In the genomic region with DNA sequence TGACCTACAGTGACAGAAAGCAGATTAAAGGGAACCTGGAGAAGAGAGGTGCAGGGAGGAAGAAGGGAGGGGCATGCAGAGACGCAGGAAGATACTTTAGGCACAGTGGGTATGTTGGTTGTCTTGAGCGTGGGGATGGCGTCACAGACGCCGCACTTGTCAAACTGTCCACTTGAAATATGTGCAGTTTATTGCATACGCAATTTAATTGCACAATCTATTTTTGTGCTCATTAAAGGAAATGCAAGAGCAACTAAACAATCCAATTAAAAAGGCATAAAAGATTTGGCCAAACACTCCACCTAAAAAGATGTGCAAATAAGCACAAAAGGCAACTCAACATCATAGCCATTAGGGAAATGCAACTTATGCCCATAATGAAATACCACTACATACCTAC, we compare ENCODE assay signal across 31 cellular contexts.
"Had no signal": no experiment of that assay in that cellular context is flagged by ENCODE, and none has a peak within 500 bp of the region (broad histone marks: within the 10 kb centered on the region; RNA-seq: fewer than 3 reads in every experiment).

No MANE protein-coding gene starts in this region.

- H3K9me3 Mint-ChIP-seq: activated CD4-positive, alpha-beta memory T cell treated with anti-CD3 and anti-CD28 coated beads for 36 hours; activated CD4-positive, alpha-beta T cell treated with anti-CD3 and anti-CD28 coated beads, Interleukin-2, amount 10 ng/mL, durations not matched to agents 24 days and 14 days; activated T-cell treated with anti-CD3 and anti-CD28 coated beads, Interleukin-2, amount 50 U/mL, for 24 hours; activated T-cell treated with anti-CD3 and anti-CD28 coated beads, Interleukin-2, amount 50 U/mL, for 72 hours; effector memory CD8-positive, alpha-beta T cell had no signal

- H3K27me3 ChIP-seq: brain microvascular endothelial cell, esophagus squamous epithelium had no signal

- DNase-seq: activated CD4-positive, alpha-beta memory T cell treated with anti-CD3 and anti-CD28 coated beads for 36 hours; activated CD4-positive, alpha-beta T cell treated with anti-CD3 and anti-CD28 coated beads for 36 hours; activated CD4-positive, alpha-beta T cell treated with anti-CD3 and anti-CD28 coated beads, Interleukin-2, amount 10 ng/mL, durations not matched to agents 24 days and 14 days; activated CD4-positive, CD25-positive, alpha-beta regulatory T cell; activated CD4-positive, CD25-positive, alpha-beta regulatory T cell treated with anti-CD3 and anti-CD28 coated beads, Interleukin-2, amount 50 U/mL, for 72 hours; activated CD8-positive, alpha-beta memory T cell treated with anti-CD3 and anti-CD28 coated beads, Interleukin-2, amount 50 U/mL, for 4 hours; activated CD8-positive, alpha-beta T cell treated with anti-CD3 and anti-CD28 coated beads, Interleukin-2, amount 10 ng/mL, durations not matched to agents 7 days and 5 days; activated gamma-delta T cell; activated naive CD4-positive, alpha-beta T cell; activated naive CD4-positive, alpha-beta T cell treated with anti-CD3 and anti-CD28 coated beads, Interleukin-2, amount 50 U/mL, for 16 hours; activated T-cell treated with anti-CD3 and anti-CD28 coated beads, Interleukin-2, amount 50 U/mL, for 24 hours; activated T-cell treated with anti-CD3 and anti-CD28 coated beads, Interleukin-2, amount 50 U/mL, for 72 hours; amniotic stem cell; anterior cingulate cortex; brain microvascular endothelial cell; caudate nucleus; cortex of kidney; dermis blood vessel endothelial cell; effector CD4-positive, alpha-beta T cell; effector memory CD8-positive, alpha-beta T cell; esophagus squamous epithelium; foreskin fibroblast; T-helper 2 cell had no signal

- H3K36me3 Mint-ChIP-seq: activated CD4-positive, alpha-beta memory T cell treated with anti-CD3 and anti-CD28 coated beads for 36 hours had no signal

- ATAC-seq: activated CD4-positive, alpha-beta T cell treated with anti-CD3 and anti-CD28 coated beads for 36 hours; activated CD8-positive, alpha-beta memory T cell treated with anti-CD3 and anti-CD28 coated beads, Interleukin-2, amount 10 ng/mL, durations not matched to agents 7 days and 5 days; activated CD8-positive, alpha-beta T cell treated with anti-CD3 and anti-CD28 coated beads, Interleukin-2, amount 10 ng/mL, durations not matched to agents 7 days and 5 days; activated T-cell treated with anti-CD3 and anti-CD28 coated beads, Interleukin-2, amount 50 U/mL, for 72 hours; effector memory CD8-positive, alpha-beta T cell had no signal

- H3K4me3 ChIP-seq: esophagus squamous epithelium had no signal

- H3K27me3 Mint-ChIP-seq: activated CD4-positive, alpha-beta memory T cell treated with anti-CD3 and anti-CD28 coated beads for 36 hours; activated CD4-positive, alpha-beta T cell treated with anti-CD3 and anti-CD28 coated beads for 36 hours; activated CD4-positive, alpha-beta T cell treated with anti-CD3 and anti-CD28 coated beads, Interleukin-2, amount 10 ng/mL, durations not matched to agents 24 days and 14 days; activated CD8-positive, alpha-beta memory T cell treated with anti-CD3 and anti-CD28 coated beads, Interleukin-2, amount 10 ng/mL, durations not matched to agents 7 days and 5 days; activated naive CD8-positive, alpha-beta T cell; activated T-cell treated with anti-CD3 and anti-CD28 coated beads, Interleukin-2, amount 50 U/mL, for 24 hours; effector memory CD8-positive, alpha-beta T cell had no signal

- FAIRE-seq: astrocyte, colon, endometrium, endothelial cell of umbilical vein, frontal cortex had no signal

- H3K9me3 ChIP-seq: esophagus squamous epithelium had no signal

- H3K4me3 Mint-ChIP-seq: activated CD4-positive, alpha-beta memory T cell treated with anti-CD3 and anti-CD28 coated beads for 36 hours; activated CD4-positive, alpha-beta T cell treated with anti-CD3 and anti-CD28 coated beads for 36 hours; activated CD4-positive, alpha-beta T cell treated with anti-CD3 and anti-CD28 coated beads, Interleukin-2, amount 10 ng/mL, durations not matched to agents 24 days and 14 days; activated CD8-positive, alpha-beta memory T cell treated with anti-CD3 and anti-CD28 coated beads, Interleukin-2, amount 10 ng/mL, durations not matched to agents 7 days and 5 days; activated CD8-positive, alpha-beta T cell treated with anti-CD3 and anti-CD28 coated beads, Interleukin-2, amount 10 ng/mL, durations not matched to agents 7 days and 5 days; activated naive CD8-positive, alpha-beta T cell; activated T-cell treated with anti-CD3 and anti-CD28 coated beads, Interleukin-2, amount 50 U/mL, for 24 hours; activated T-cell treated with anti-CD3 and anti-CD28 coated beads, Interleukin-2, amount 50 U/mL, for 72 hours; effector memory CD8-positive, alpha-beta T cell had no signal

- H3K27ac ChIP-seq: brain microvascular endothelial cell, epithelial cell of prostate, esophagus squamous epithelium had no signal

- H3K36me3 ChIP-seq: brain microvascular endothelial cell, esophagus squamous epithelium had no signal

- H3K27ac Mint-ChIP-seq: activated CD4-positive, alpha-beta memory T cell treated with anti-CD3 and anti-CD28 coated beads for 36 hours; activated CD4-positive, alpha-beta T cell treated with anti-CD3 and anti-CD28 coated beads for 36 hours; activated CD4-positive, alpha-beta T cell treated with anti-CD3 and anti-CD28 coated beads, Interleukin-2, amount 10 ng/mL, durations not matched to agents 24 days and 14 days; activated CD8-positive, alpha-beta memory T cell treated with anti-CD3 and anti-CD28 coated beads, Interleukin-2, amount 10 ng/mL, durations not matched to agents 7 days and 5 days; activated CD8-positive, alpha-beta T cell treated with anti-CD3 and anti-CD28 coated beads, Interleukin-2, amount 10 ng/mL, durations not matched to agents 7 days and 5 days; activated naive CD8-positive, alpha-beta T cell; activated T-cell treated with anti-CD3 and anti-CD28 coated beads, Interleukin-2, amount 50 U/mL, for 24 hours; activated T-cell treated with anti-CD3 and anti-CD28 coated beads, Interleukin-2, amount 50 U/mL, for 72 hours; effector memory CD8-positive, alpha-beta T cell had no signal
